1 cellular context compared by ENCODE assay signal in genomic region chr3:39184081-39184967, GRCh38.
TF ChIP-seq lines count a peak whose summit lies in the region.

No MANE protein-coding gene starts in this region.

TF ChIP-seq in H1, 55 proteins besides CTCF, POLR2A, EP300 and RAD21:
- TF ChIP-seq SAP30 (IDR thresholded peaks at IDR 0.05; ENCODE audit: insufficient read depth, insufficient replicate concordance, low read length) (no peak), CBX5 (IDR thresholded peaks at IDR 0.05; ENCODE audit: low read depth, low read length) (no peak), CHD7 (IDR thresholded peaks at IDR 0.05; ENCODE audit: insufficient replicate concordance, low read length) (no peak), USF2 (IDR thresholded peaks at IDR 0.05; ENCODE audit: low read length) (no peak), GABPA (IDR thresholded peaks at IDR 0.05; ENCODE audit: borderline replicate concordance, insufficient read depth, low read length) (no peak), RNF2 (IDR thresholded peaks at IDR 0.05; ENCODE audit: borderline replicate concordance, low read depth, low read length, missing control alignments, poor library complexity, severe bottlenecking) (no peak), SRF (IDR thresholded peaks at IDR 0.05; ENCODE audit: low read depth, low read length) (no peak), RBBP5 (IDR thresholded peaks at IDR 0.05; ENCODE audit: borderline replicate concordance, low read depth, low read length) (no peak), TEAD4 (IDR thresholded peaks at IDR 0.05; ENCODE audit: low read depth, low read length) (no peak), HDAC2 (IDR thresholded peaks at IDR 0.05; ENCODE audit: borderline replicate concordance in 1 of 2, low read depth in 2 of 2, low read length in 2 of 2) (no peak), ATF2 (IDR thresholded peaks at IDR 0.05; ENCODE audit: low read length) (no peak), CHD2 (IDR thresholded peaks at IDR 0.05; ENCODE audit: low read length) (no peak), POU5F1 (IDR thresholded peaks at IDR 0.05; ENCODE audit: low read depth, low read length) (no peak)
